Comparison of ENCODE assay signal across 19 cellular contexts in genomic region chr2:100119235-100119634, GRCh38. TPM values are rescaled to one million over a fixed set of nuclear protein-coding genes. Genes with fewer than 3 reads are reported as not detected.
DNase-seq lines count a peak whose midpoint lies in the region; ATAC-seq, FAIRE-seq and TF ChIP-seq lines count a peak whose summit lies in the region.
"Had no signal": no experiment of that assay in that cellular context is flagged by ENCODE, and none has a peak within 500 bp of the region (broad histone marks: within the 10 kb centered on the region; RNA-seq: fewer than 3 reads in every experiment).

No MANE protein-coding gene starts in this region.

- FAIRE-seq in H1 (lab: Jason Lieb, UNC) = peak; percentile 88
- FAIRE-seq: A204.1, GM12891, GM18507 had no signal

- no peak overlapping the region for H3K14ac ChIP-seq in H1 (ENCODE audit: insufficient read length)

- no peak overlapping the region for H2BK5ac ChIP-seq in H1 (ENCODE audit: low read depth, low read length)

- no peaks in the 10 kb centered on the region for H3K79me1 ChIP-seq in H1 (ENCODE audit: low read depth, low read length)

- H3K9me3 Mint-ChIP-seq in neural progenitor cell = peaks cover 21% of the 10 kb centered on the region

- H3K4me1 Mint-ChIP-seq in neural progenitor cell = peaks cover 12% of the 10 kb centered on the region

- no peak for TF ChIP-seq RAD21 in H1 (IDR thresholded peaks at IDR 0.05 in 1 of 2, conservative IDR thresholded peaks at IDR 0.05 in 1 of 2; ENCODE audit: low read depth in 2 of 2, low read length in 2 of 2)

- H3K27me3 Mint-ChIP-seq in neural progenitor cell (ENCODE audit: insufficient read depth, low read depth) = peaks cover 28% of the 10 kb centered on the region

- H2BK12ac ChIP-seq in H1 (ENCODE audit: low read depth, low read length) = no peak overlapping the region

- no peak overlapping the region for H3K23ac ChIP-seq in H1 (ENCODE audit: insufficient read length)

- no peak overlapping the region for H3K27ac Mint-ChIP-seq in neural progenitor cell

- H3K27me3 ChIP-seq in H1 (replicated peaks in 1 of 4; ENCODE audit: control insufficient read depth in 3 of 4, extremely low read depth in 1 of 4, insufficient read depth in 3 of 4, low read length in 3 of 4) (peaks cover 41 to 94% (median 64%) of the 10 kb centered on the region in 4 experiments), neural progenitor cell (peaks cover 100% of the 10 kb centered on the region), testis (no peaks in the 10 kb centered on the region), Peyer's patch (no peaks in the 10 kb centered on the region)

- ATAC-seq in GM21367 (IDR thresholded peaks at IDR 0.05; ENCODE audit: unreplicated experiment) = no peak
- ATAC-seq: PC-3 had no signal

- H3K4me3 Mint-ChIP-seq in neural progenitor cell = no peak overlapping the region

- intact Hi-C loops in testis (cut with DNase I; ENCODE audit: low total_unique reads) = no loop called here

- TF ChIP-seq CTCF in H1 (IDR thresholded peaks at IDR 0.05; ENCODE audit: control extremely low read depth in 1 of 3, insufficient read depth in 1 of 3, low read depth in 1 of 3, low read length in 3 of 3) = no peak
- no peak for TF ChIP-seq CTCF in neural progenitor cell (IDR thresholded peaks at IDR 0.05)
- no peak for TF ChIP-seq CTCF in testis (IDR thresholded peaks at IDR 0.05)
- TF ChIP-seq CTCF in Peyer's patch (IDR thresholded peaks at IDR 0.05) = no peak

- H3K27ac ChIP-seq in H1 (ENCODE audit: low read depth, low read length) (no peak overlapping the region), neural progenitor cell (no peak overlapping the region), testis (no peak overlapping the region), Peyer's patch (no peak overlapping the region)
- H3K27ac ChIP-seq: KMS-11 had no signal

- no peak for TF ChIP-seq POLR2A in H1 (IDR thresholded peaks at IDR 0.05; ENCODE audit: control extremely low read depth in 1 of 2, low read depth in 2 of 2, low read length in 2 of 2)
- no peak for TF ChIP-seq POLR2A in testis (IDR thresholded peaks at IDR 0.05)
- no peak for TF ChIP-seq POLR2A in Peyer's patch (IDR thresholded peaks at IDR 0.05)

- H4K8ac ChIP-seq in H1 (ENCODE audit: extremely low read depth, insufficient read depth, low read length) = no peak overlapping the region

- H3K9ac ChIP-seq in H1 (replicated peaks in 1 of 4; ENCODE audit: extremely low read depth in 1 of 4, low read depth in 3 of 4, low read length in 3 of 4) = no peak overlapping the region
- H3K9ac ChIP-seq in neural progenitor cell = no peak overlapping the region
- H3K9ac ChIP-seq: KMS-11 had no signal

- H2AK5ac ChIP-seq in H1 (ENCODE audit: low read depth, low read length) = no peak overlapping the region

- H3K4me3 ChIP-seq in H1 (ENCODE audit: extremely low read depth in 1 of 4, insufficient read depth in 2 of 4, low read depth in 3 of 4, low read length in 4 of 4) (no peak overlapping the region), neural progenitor cell (no peak overlapping the region), testis (no peak overlapping the region), Peyer's patch (no peak overlapping the region)

- H2AFZ ChIP-seq in H1 (ENCODE audit: low read length) (no peak overlapping the region), neural progenitor cell (replicated peaks) (no peak overlapping the region)

- DNase-seq in ELF-1 (ENCODE audit: low read depth, low spot score) (peak; percentile 15), NCI-H524 treated with DMSO at 0.1 percent for 48 hours (lab: John Stamatoyannopoulos, UW) (peak; percentile 5), H1 (ENCODE audit: low read depth in 1 of 2, low spot score in 2 of 2) (no peak), neural progenitor cell (ENCODE audit: low spot score) (peak; percentile 62), testis (no peak), Peyer's patch (no peak)
- DNase-seq in activated naive CD4-positive, alpha-beta T cell (lab: John Stamatoyannopoulos, UW) = no peak
- DNase-seq: C1 segment of cervical spinal cord, DND-41, GDM1, NCI-H1436 treated with DMSO at 0.1 percent for 48 hours, NCI-H226, NCI-H774, PC-3 had no signal

- H3K56ac ChIP-seq in H1 (replicated peaks; ENCODE audit: insufficient read length, low read depth, low read length) = no peak overlapping the region

- H4K20me1 ChIP-seq in H1 (replicated peaks in 1 of 2; ENCODE audit: control insufficient read depth in 1 of 2, insufficient read depth in 2 of 2, low read length in 2 of 2) = peaks cover 0 to 3% of the 10 kb centered on the region in 2 experiments
- peaks cover 7% of the 10 kb centered on the region for H4K20me1 ChIP-seq in neural progenitor cell (ENCODE audit: low read depth)

- no peak for TF ChIP-seq EP300 in H1 (IDR thresholded peaks at IDR 0.05; ENCODE audit: borderline replicate concordance in 1 of 2, low read depth in 2 of 2, low read length in 2 of 2)

- H4K5ac ChIP-seq in H1 (ENCODE audit: insufficient read length, low read depth, low read length) = no peak overlapping the region

- POLR2A ChIA-PET in H1 (lab: Charles Lee; ENCODE audit: partially characterized antibody) = no interaction called here

- no peaks in the 10 kb centered on the region for H3K79me2 ChIP-seq in H1 (ENCODE audit: control insufficient read depth in 1 of 2, insufficient read depth in 2 of 2, low read length in 2 of 2)
- no peaks in the 10 kb centered on the region for H3K79me2 ChIP-seq in neural progenitor cell (ENCODE audit: low read depth)

- H3K4me2 ChIP-seq in H1 (ENCODE audit: insufficient read depth in 1 of 2, low read depth in 2 of 2, low read length in 2 of 2) = no peak overlapping the region
- no peak overlapping the region for H3K4me2 ChIP-seq in neural progenitor cell
- H3K4me2 ChIP-seq: KMS-11 had no signal

- H3K36me3 ChIP-seq in H1 (ENCODE audit: control insufficient read depth in 2 of 4, insufficient read depth in 4 of 4, low read length in 3 of 4) = no peaks in the 10 kb centered on the region
- no peaks in the 10 kb centered on the region for H3K36me3 ChIP-seq in neural progenitor cell
- no peaks in the 10 kb centered on the region for H3K36me3 ChIP-seq in testis (ENCODE audit: low read depth, missing control alignments)
- no peaks in the 10 kb centered on the region for H3K36me3 ChIP-seq in Peyer's patch

- no peak overlapping the region for H3K18ac ChIP-seq in H1 (ENCODE audit: extremely low read depth, low read length)

- CTCF ChIA-PET in H1 (lab: Charles Lee; ENCODE audit: partially characterized antibody) = interaction anchor here (1.0 kb wide), 1 partner anchor 11 kb away, joined by 3 read pairs; no protein-coding TSS in a partner anchor

- WGBS in H1 (ENCODE audit: extremely low coverage in 1 of 2, insufficient coverage in 1 of 2, insufficient read length in 1 of 2, insufficient replicate concordance in 2 of 2, low coverage in 1 of 2, low lambda C conversion rate in 2 of 2, missing lambda C conversion rate in 1 of 2), 2 experiments = 50% methylated on average over 1 of the region's 1 CpG; no CpG with 5 or more reads in 1 of the 2 experiments
- 60 to 64% methylated on average over 1 of the region's 1 CpG for WGBS in testis, 2 donors

- no peaks in the 10 kb centered on the region for H3K23me2 ChIP-seq in H1 (ENCODE audit: low read depth, low read length)

- no peak overlapping the region for H4K91ac ChIP-seq in H1 (replicated peaks; ENCODE audit: insufficient read length, low read length)

- no peak overlapping the region for H2BK15ac ChIP-seq in H1 (ENCODE audit: low read length)

- H3K9me3 ChIP-seq in H1 (ENCODE audit: insufficient read depth in 2 of 2, low read depth in 1 of 2, low read length in 1 of 2) (peaks cover 0 to 4% of the 10 kb centered on the region in 2 experiments; a peak in 1 of 4 replicates), neural progenitor cell (ENCODE audit: low read depth) (peaks cover 10% of the 10 kb centered on the region), testis (no peaks in the 10 kb centered on the region), Peyer's patch (no peaks in the 10 kb centered on the region)

- no peaks in the 10 kb centered on the region for H3K4me1 ChIP-seq in H1 (replicated peaks in 1 of 4; ENCODE audit: control insufficient read depth in 3 of 4, insufficient read depth in 4 of 4, low read length in 3 of 4)
- H3K4me1 ChIP-seq in neural progenitor cell = no peaks in the 10 kb centered on the region
- no peaks in the 10 kb centered on the region for H3K4me1 ChIP-seq in testis
- no peaks in the 10 kb centered on the region for H3K4me1 ChIP-seq in Peyer's patch

- H3F3A ChIP-seq in neural progenitor cell (ENCODE audit: low read depth) = peaks cover 8% of the 10 kb centered on the region

- H2BK120ac ChIP-seq in H1 (replicated peaks; ENCODE audit: low read depth, low read length) = no peak overlapping the region

- peaks cover 2% of the 10 kb centered on the region for H3K36me3 Mint-ChIP-seq in neural progenitor cell

- H2BK20ac ChIP-seq in H1 (ENCODE audit: low read length) = no peak overlapping the region

- H3K4ac ChIP-seq in H1 (replicated peaks; ENCODE audit: insufficient read length, low read depth, low read length) = no peak overlapping the region

TF ChIP-seq in H1, 55 proteins besides CTCF, POLR2A, EP300 and RAD21 (continues in another document):
- TF ChIP-seq BCL11A (IDR thresholded peaks at IDR 0.05; ENCODE audit: low read depth in 2 of 2, low read length in 2 of 2) = no peak
- TF ChIP-seq BACH1 (IDR thresholded peaks at IDR 0.05; ENCODE audit: low read length) = no peak
- peak; percentile 92 for TF ChIP-seq NANOG (IDR thresholded peaks at IDR 0.05; ENCODE audit: insufficient read depth, low read depth, low read length, poor library complexity, severe bottlenecking)
- TF ChIP-seq SP1 (IDR thresholded peaks at IDR 0.05; ENCODE audit: low read depth, low read length) = peak; percentile 40; the same call in 1 of the 2 replicates
- TF ChIP-seq SIRT6 (IDR thresholded peaks at IDR 0.05; ENCODE audit: low read length) = no peak
- peak; percentile 69; the same call in 1 of the 2 replicates for TF ChIP-seq POLR2AphosphoS5 (IDR thresholded peaks at IDR 0.05; ENCODE audit: low read depth, low read length)

RNA-seq across cellular contexts. Expression of gene AFF3, which starts 23.2 kb away (rescaled TPM):
- total RNA-seq in H1 (2021; fragmentation: NEBNext Ultra II Directional; extraction: Animal tissue kit (Norgen Biotek cat#: 25700)) = 1.7 and 3.0 TPM in 2 replicates
- polyA plus RNA-seq in H1 (2011; rRNA removed) = 0.27 and 0.36 TPM in 2 replicates
- polyA plus RNA-seq in H1 (2011; cell fraction: cytosol; rRNA removed) = 0.30 TPM
- polyA plus RNA-seq in H1 (2011; cell fraction: nucleus; rRNA removed) = 0.60 TPM
- 0.48 to 0.60 TPM (median 0.56 TPM) in 4 replicates for polyA plus RNA-seq in H1 (2012, experiment 1 of 2)
- 0.03 TPM for polyA plus RNA-seq in H1 (2012, experiment 2 of 2)
- polyA plus RNA-seq in H1 (2013, experiment 1 of 2) = 0.95 TPM
- 0.90 TPM for polyA plus RNA-seq in H1 (2013, experiment 2 of 2)
- 1.0 TPM in 2 replicates for polyA minus RNA-seq in H1 (2011; rRNA and poly(A)+ RNA removed)
- 0.29 TPM for polyA minus RNA-seq in H1 (2011; cell fraction: cytosol; rRNA and poly(A)+ RNA removed)
- 2.0 TPM for polyA minus RNA-seq in H1 (2011; cell fraction: nucleus; rRNA and poly(A)+ RNA removed)
- total RNA-seq in neural progenitor cell (ENCODE audit: low replicate concordance) = 0.26 and 0.56 TPM in 2 replicates
- total RNA-seq in testis = 10 to 100 TPM; 27.1 to 34.4 TPM
- 18.0 TPM for polyA plus RNA-seq in testis (ENCODE audit: insufficient read depth, low read depth, low replicate concordance)
- 100 to 1,000 TPM in 1 of 4 donors, 10 to 100 TPM in 2, 1 to 10 TPM in 1; 5.3 to 216 (median 12.5) TPM for total RNA-seq in Peyer's patch

Comparison
In these comparisons a context has a peak if more than half of its experiments do, and no peak if none do; other contexts are left out.
1. DNase-seq: peak in ELF-1 (single experiment), NCI-H524 treated with DMSO at 0.1 percent for 48 hours (single experiment) and neural progenitor cell (single experiment); none in H1 (0 of 2), testis (single experiment), activated naive CD4-positive, alpha-beta T cell (0 of 4) and Peyer's patch (0 of 3).